ENCODE assay signal across 14 cellular contexts in genomic region chr1:225970592-225971157, GRCh38. TPM values are rescaled to one million over a fixed set of nuclear protein-coding genes. Genes with fewer than 3 reads are reported as not detected.
DNase-seq lines count a peak whose midpoint lies in the region; ATAC-seq and TF ChIP-seq lines count a peak whose summit lies in the region.
"Not testable (repeated sequence)": the region's sequence is repeated elsewhere in the genome, so short reads cannot be mapped to it uniquely, and the experiment has no call there.
"Had no signal": no experiment of that assay in that cellular context is flagged by ENCODE, and none has a peak within 500 bp of the region (broad histone marks: within the 10 kb centered on the region; RNA-seq: fewer than 3 reads in every experiment).

No MANE protein-coding gene starts in this region.

- not testable (repeated sequence) for H3K27ac ChIP-seq in DND-41 (ENCODE audit: low read length); right atrium auricular region

- not testable (repeated sequence) for H3K9ac ChIP-seq in DND-41 (ENCODE audit: low read depth, low read length)

- not testable (repeated sequence) for H3K27me3 Mint-ChIP-seq in WTC11 (ENCODE audit: low read depth); neural crest cell (ENCODE audit: low read depth)

- not testable (repeated sequence) for H3K4me2 ChIP-seq in DND-41 (ENCODE audit: insufficient read depth, low read length)

- not testable (repeated sequence) for H2AFZ ChIP-seq in DND-41 (ENCODE audit: low read depth, low read length)

- H3K79me2 ChIP-seq in DND-41 (ENCODE audit: insufficient read depth, low read length): not testable (repeated sequence)

- not testable (repeated sequence) for H3K4me3 Mint-ChIP-seq in WTC11, neural crest cell

- H4K20me1 ChIP-seq in DND-41 (ENCODE audit: insufficient read depth, low read length): not testable (repeated sequence)

- not testable (repeated sequence) for ATAC-seq in DND-41 (ENCODE audit: insufficient read depth, low read depth); WTC11; sciatic nerve

- CTCF ChIA-PET in WTC11 (lab: Charles Lee): interaction anchor here (2.3 kb wide), 1 partner anchor 17 kb away, joined by 7 read pairs; no protein-coding TSS in a partner anchor

- H3K27ac Mint-ChIP-seq in WTC11: not testable (repeated sequence)
- H3K27ac Mint-ChIP-seq in neural crest cell (ENCODE audit: unreplicated experiment): peak overlapping the region; percentile 54

- intact Hi-C loops in sciatic nerve (cut with DNase I): not testable (repeated sequence)

- DNase-seq in DND-41 (peak; percentile 21), right atrium auricular region (ENCODE audit: low spot score) (peak; percentile 36), sciatic nerve (ENCODE audit: low spot score) (peak; percentile 5)
- not testable (repeated sequence) for DNase-seq in WTC11 (ENCODE audit: low spot score); neural crest cell (ENCODE audit: low read depth, low spot score)
- DNase-seq in activated effector memory CD4-positive, alpha-beta T cell treated with anti-CD3 and anti-CD28 coated beads, Interleukin-2, amount 50 U/mL, for 16 hours: peak; percentile 37

- POLR2A ChIA-PET in WTC11 (lab: Charles Lee): not testable (repeated sequence)

- H3K4me1 Mint-ChIP-seq in WTC11, neural crest cell: not testable (repeated sequence)

- not testable (repeated sequence) for H3K36me3 ChIP-seq in DND-41 (ENCODE audit: insufficient read depth, low read length); right atrium auricular region

- peaks cover 12% of the 10 kb centered on the region for H3K9me3 Mint-ChIP-seq in WTC11
- not testable (repeated sequence) for H3K9me3 Mint-ChIP-seq in neural crest cell

- H3K4me1 ChIP-seq in DND-41 (ENCODE audit: insufficient read depth, low read length); right atrium auricular region: not testable (repeated sequence)

- not testable (repeated sequence) for H3K4me3 ChIP-seq in DND-41 (ENCODE audit: low read depth in 1 of 2, low read length in 2 of 2); right atrium auricular region

- H3K27me3 ChIP-seq in DND-41 (ENCODE audit: insufficient read depth, low read length, poor library complexity); right atrium auricular region: not testable (repeated sequence)

- H3K36me3 Mint-ChIP-seq in WTC11; neural crest cell (ENCODE audit: low read depth): not testable (repeated sequence)

- not testable (repeated sequence) for TF ChIP-seq CTCF in DND-41 (IDR thresholded peaks at IDR 0.05; ENCODE audit: borderline replicate concordance, extremely low read depth, low read length, poor library complexity, severe bottlenecking); WTC11 (IDR thresholded peaks at IDR 0.05); right atrium auricular region (IDR thresholded peaks at IDR 0.05); neural crest cell (conservative IDR thresholded peaks at IDR 0.05)

- not testable (repeated sequence) for H3K9me3 ChIP-seq in DND-41 (ENCODE audit: insufficient read depth, low read length, severe bottlenecking); right atrium auricular region

TF ChIP-seq in WTC11, 78 proteins besides CTCF, POLR2A, EP300 and RAD21:
- TF ChIP-seq ZNF317 (CRISPR knock-in tag; IDR thresholded peaks at IDR 0.05; ENCODE audit: borderline replicate concordance, low read depth): peak; percentile 64; the same call in 1 of the 2 replicates

RNA-seq across cellular contexts. Expression of gene SDE2, which starts 28.5 kb away (rescaled TPM):
- total RNA-seq in WTC11 (2021) (13.5 to 17.2 TPM (median 14.6 TPM) in 3 replicates), right atrium auricular region (10 to 100 TPM; 15.5 to 16.3 TPM), neural crest cell (18.1 TPM in 2 replicates), sciatic nerve (22.3 TPM)

RNA-seq across cellular contexts. Expression of gene LEFTY2, which starts 29.7 kb away (rescaled TPM):
- total RNA-seq in WTC11 (2021) (13.9 to 15.5 TPM (median 14.0 TPM) in 3 replicates), right atrium auricular region (under 1 TPM; 0.70 to 0.90 TPM), neural crest cell (not detected in 2 replicates), sciatic nerve (0.31 TPM)
- total RNA-seq: B cell; Caco-2; Calu3; CD4-positive, alpha-beta T cell; CD8-positive, alpha-beta T cell; Daoy; G401; GM12878 had no signal

RNA-seq across cellular contexts. Expression of gene PYCR2, which starts 46.6 kb away (rescaled TPM):
- 81.5 to 90.3 TPM (median 86.0 TPM) in 3 replicates for total RNA-seq in WTC11 (2021)
- 10 to 100 TPM; 50.3 to 57.3 TPM for total RNA-seq in right atrium auricular region
- 54.8 and 59.9 TPM in 2 replicates for total RNA-seq in neural crest cell
- 52.2 TPM for total RNA-seq in sciatic nerve
